Comparison of ENCODE assay signal across 1 cellular context in genomic region chr3:53613111-53613510, GRCh38.
A peak's percentile ranks its signal among the peaks of the same experiment; 100 is the strongest.
TF ChIP-seq lines count a peak whose summit lies in the region.

No MANE protein-coding gene starts in this region.

TF ChIP-seq in GM12878, 131 proteins besides CTCF, POLR2A, EP300 and RAD21 (continued from another document):
- TF ChIP-seq RELB (IDR thresholded peaks at IDR 0.05; ENCODE audit: low read depth): 0 out of 2 replicates have a peak, but pooled peaks have one; percentile 13
- TF ChIP-seq EED (IDR thresholded peaks at IDR 0.05; ENCODE audit: low read depth): no peak
- no peak for TF ChIP-seq STAT3 (IDR thresholded peaks at IDR 0.05; ENCODE audit: low read depth, low read length)
- peak; percentile 39 to 45; a peak in 2 of 4 replicates for TF ChIP-seq IKZF2 (IDR thresholded peaks at IDR 0.05)
- TF ChIP-seq MLLT1 (IDR thresholded peaks at IDR 0.05): no peak
- TF ChIP-seq PML (IDR thresholded peaks at IDR 0.05; ENCODE audit: low read length): no peak
- TF ChIP-seq MTA2 (IDR thresholded peaks at IDR 0.05; ENCODE audit: low read depth): no peak
- TF ChIP-seq CHD1 (IDR thresholded peaks at IDR 0.05; ENCODE audit: low read depth, low read length): no peak
- no peak for TF ChIP-seq CREB1 (IDR thresholded peaks at IDR 0.05; ENCODE audit: low read depth)
TF ChIP-seq in GM12878: peak in this region for 4.
